ENCODE assay signal across 17 cellular contexts in the genomic region with DNA sequence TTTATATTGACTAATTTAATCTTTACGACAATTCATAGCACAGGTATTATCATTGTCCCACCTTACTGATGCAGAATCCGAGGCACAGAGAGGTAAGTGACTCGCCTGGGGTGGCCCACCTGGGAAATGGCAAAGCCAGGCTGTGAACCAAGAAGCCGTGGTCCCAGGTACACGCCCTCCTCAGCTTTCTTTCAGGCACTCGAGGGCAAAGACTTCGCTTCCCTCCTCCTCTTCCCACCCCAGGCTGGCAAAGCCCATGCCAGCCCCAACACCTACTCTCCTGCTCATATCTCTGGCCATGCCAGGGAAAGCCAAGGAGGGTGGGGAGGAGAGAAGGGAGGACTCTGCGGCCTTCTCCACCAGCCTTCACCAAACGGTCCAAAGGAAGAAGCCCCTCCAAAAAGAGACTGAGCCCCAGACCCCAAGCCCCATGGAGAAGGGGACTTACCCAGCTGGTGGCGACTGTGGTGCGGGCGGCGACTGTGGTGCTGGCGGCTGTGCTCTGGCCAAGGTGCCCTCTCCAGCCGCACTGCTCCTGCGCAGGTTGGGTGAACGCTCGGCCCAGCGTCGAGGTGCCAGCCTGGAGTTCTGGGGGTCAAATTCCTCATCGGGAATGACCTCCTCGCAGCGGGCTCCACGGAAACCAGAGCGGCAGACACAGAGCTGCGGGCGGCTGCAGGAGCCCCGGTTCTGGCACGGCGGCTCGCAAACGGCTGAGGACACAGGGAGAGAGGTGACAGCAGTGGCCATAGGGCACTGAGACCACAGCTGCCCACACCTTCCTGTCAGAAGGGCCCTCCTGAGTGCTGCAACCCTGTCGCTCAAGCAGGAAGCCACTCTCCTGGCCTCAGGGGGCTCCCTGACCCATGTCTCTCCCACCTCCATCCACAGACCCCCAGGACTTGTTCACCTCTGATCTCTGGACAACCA.
"Had no signal": no experiment of that assay in that cellular context is flagged by ENCODE, and none has a peak within 500 bp of the region (broad histone marks: within the 10 kb centered on the region; RNA-seq: fewer than 3 reads in every experiment).

No MANE protein-coding gene starts in this region.

- H3K9me3 ChIP-seq: sigmoid colon, SJCRH30, suprapubic skin had no signal

- ATAC-seq: activated CD4-positive, alpha-beta T cell treated with anti-CD3 and anti-CD28 coated beads for 36 hours; activated CD8-positive, alpha-beta T cell treated with anti-CD3 and anti-CD28 coated beads for 36 hours; effector memory CD8-positive, alpha-beta T cell; left colon; natural killer cell treated with Interleukin-12 subunit alpha and Interleukin-12 subunit beta and Interleukin-15 and Interleukin-18, amount 100 ng/mL, for 72 hours; stimulated activated naive CD8-positive, alpha-beta T cell treated with anti-CD3 and anti-CD28 coated beads, Interleukin-15, Interleukin-2, amounts not matched to agents 100 U/mL and 50 U/mL, for 24 hours; T-cell had no signal

- H3K27me3 ChIP-seq: sigmoid colon, SJCRH30, suprapubic skin had no signal

- H3K4me3 ChIP-seq: sigmoid colon, SJCRH30, suprapubic skin had no signal

- DNase-seq: activated CD4-positive, alpha-beta T cell treated with anti-CD3 and anti-CD28 coated beads for 36 hours; activated CD8-positive, alpha-beta memory T cell treated with anti-CD3 and anti-CD28 coated beads, Interleukin-2, amount 50 U/mL, for 48 hours; activated CD8-positive, alpha-beta T cell treated with anti-CD3 and anti-CD28 coated beads for 36 hours; activated naive CD4-positive, alpha-beta T cell; cortex of kidney; effector memory CD8-positive, alpha-beta T cell; left colon; SJCRH30; stimulated activated CD4-positive, alpha-beta T cell treated with anti-CD3 and anti-CD28 coated beads, Interleukin-12 subunit alpha, Interleukin-12 subunit beta, amount 100 ng/mL, for 4 hours; stimulated activated CD4-positive, alpha-beta T cell treated with anti-CD3 and anti-CD28 coated beads, Interleukin-2, amount 100 ng/mL, for 48 hours; stimulated activated naive CD8-positive, alpha-beta T cell treated with anti-CD3 and anti-CD28 coated beads, Interleukin-15, Interleukin-2, amounts not matched to agents 100 U/mL and 50 U/mL, for 24 hours; T-cell; T1000 had no signal

- H3K27ac ChIP-seq: sigmoid colon, VCaP had no signal

- H3K36me3 ChIP-seq: sigmoid colon, SJCRH30, suprapubic skin had no signal
